In the genomic region with DNA sequence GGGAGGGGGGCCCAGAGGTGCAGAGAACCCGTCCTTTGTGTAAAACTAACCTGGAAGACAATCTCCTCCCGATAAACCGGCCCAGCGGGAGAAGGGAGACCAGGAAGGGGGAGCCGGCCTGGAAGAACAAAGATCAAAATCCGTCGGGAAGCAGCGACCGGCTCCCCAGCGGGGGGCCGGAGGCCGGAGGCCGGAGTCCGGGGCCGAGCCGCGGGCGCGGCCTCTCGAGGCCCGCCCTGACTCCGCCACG, we compare ENCODE assay signal across 8 cellular contexts. TPM values are rescaled to one million over a fixed set of nuclear protein-coding genes. Genes with fewer than 3 reads are reported as not detected.
DNase-seq lines count a peak whose midpoint lies in the region; TF ChIP-seq lines count a peak whose summit lies in the region.

No MANE protein-coding gene starts in this region.

- H3K27me3 Mint-ChIP-seq in IgD-negative memory B cell: peaks cover 12% of the 10 kb centered on the region
- peaks cover 22% of the 10 kb centered on the region for H3K27me3 Mint-ChIP-seq in chondrocyte (ENCODE audit: low read depth)

- H3K27ac Mint-ChIP-seq in IgD-negative memory B cell (no peak overlapping the region), chondrocyte (ENCODE audit: unreplicated experiment) (peak overlapping the region; percentile 85)

- H3K36me3 ChIP-seq in muscle layer of colon (ENCODE audit: insufficient read depth, low read length): no peaks in the 10 kb centered on the region

- no peak overlapping the region for H3K9ac ChIP-seq in muscle layer of colon (ENCODE audit: low read length)

- H3K27me3 ChIP-seq in muscle layer of colon (ENCODE audit: control insufficient read depth in 1 of 2, insufficient read depth in 2 of 2, low read length in 2 of 2): no peaks in the 10 kb centered on the region

- H3K9me3 ChIP-seq in muscle layer of colon (ENCODE audit: low read length): no peaks in the 10 kb centered on the region

- H3K4me3 Mint-ChIP-seq in IgD-negative memory B cell: peak overlapping the region; percentile 84 to 89 (median 87)
- peak overlapping the region; percentile 84 for H3K4me3 Mint-ChIP-seq in chondrocyte (ENCODE audit: unreplicated experiment)

- peak overlapping the region; percentile 78 for H3K27ac ChIP-seq in muscle layer of colon (ENCODE audit: low read depth, low read length)

- H3K4me1 ChIP-seq in muscle layer of colon (ENCODE audit: insufficient read depth, low read length): no peaks in the 10 kb centered on the region

- H3K4me3 ChIP-seq in AG04449 (ENCODE audit: low read depth, low read length): peak overlapping the region; percentile 72
- peak overlapping the region; percentile 58 to 65 for H3K4me3 ChIP-seq in muscle layer of colon (ENCODE audit: low read depth in 1 of 2, low read length in 2 of 2)

- H3K9me3 Mint-ChIP-seq in IgD-negative memory B cell: no peaks in the 10 kb centered on the region
- H3K9me3 Mint-ChIP-seq in chondrocyte (ENCODE audit: low read depth): no peaks in the 10 kb centered on the region

- CTCF ChIA-PET in AG04449 (lab: Yijun Ruan, JAX): no interaction called here

- TF ChIP-seq CTCF in AG04449 (IDR thresholded peaks at IDR 0.05; ENCODE audit: insufficient read depth, low read length, missing control alignments): no peak
- no peak for TF ChIP-seq CTCF in chondrocyte (IDR thresholded peaks at IDR 0.05)

- DNase-seq in AG04449 (ENCODE audit: low read depth, low spot score) (no peak), chondrocyte (ENCODE audit: low spot score) (no peak), SW 1271 (lab: John Stamatoyannopoulos, UW) (no peak), NCI-H1694 treated with DMSO at 0.1 percent for 48 hours (lab: John Stamatoyannopoulos, UW) (no peak), NCI-H2171 treated with DMSO at 0.1 percent for 48 hours (lab: John Stamatoyannopoulos, UW) (no peak)
- DNase-seq in stimulated activated CD4-positive, alpha-beta T cell treated with anti-CD3 and anti-CD28 coated beads, Interleukin-4, amount 100 ng/mL, for 1 hour: no peak

- POLR2A ChIA-PET in AG04449 (lab: Yijun Ruan, JAX): no interaction called here

- H3K36me3 Mint-ChIP-seq in IgD-negative memory B cell: no peaks in the 10 kb centered on the region
- no peaks in the 10 kb centered on the region for H3K36me3 Mint-ChIP-seq in chondrocyte (ENCODE audit: low read depth)

- H3K4me1 Mint-ChIP-seq in IgD-negative memory B cell: peaks cover 0 to 8% (median 0%) of the 10 kb centered on the region in 3 donors
- peaks cover 33% of the 10 kb centered on the region for H3K4me1 Mint-ChIP-seq in chondrocyte (ENCODE audit: low read depth)

RNA-seq across cellular contexts. Expression of a gene that starts 0.6 kb away (rescaled TPM):
- 4.8 TPM for polyA plus RNA-seq in IgD-negative memory B cell
- 41.4 to 46.0 TPM (median 45.4 TPM) in 3 replicates for total RNA-seq in chondrocyte
